ENCODE assay signal across 19 cellular contexts in genomic region chr4:108890491-108890890, GRCh38.
DNase-seq lines count a peak whose midpoint lies in the region; ATAC-seq, FAIRE-seq and TF ChIP-seq lines count a peak whose summit lies in the region.
"Had no signal": no experiment of that assay in that cellular context is flagged by ENCODE, and none has a peak within 500 bp of the region (broad histone marks: within the 10 kb centered on the region; RNA-seq: fewer than 3 reads in every experiment).

No MANE protein-coding gene starts in this region.

- peak; percentile 13 for TF ChIP-seq CTCF in left ventricle myocardium inferior (IDR thresholded peaks at IDR 0.05; ENCODE audit: borderline replicate concordance)
- TF ChIP-seq CTCF in H1 (IDR thresholded peaks at IDR 0.05; ENCODE audit: control extremely low read depth in 1 of 3, insufficient read depth in 1 of 3, low read depth in 1 of 3, low read length in 3 of 3), result no peak
- TF ChIP-seq CTCF in nephron (IDR thresholded peaks at IDR 0.05; ENCODE audit: unreplicated experiment in 3 of 3), result no peak
- TF ChIP-seq CTCF in type B pancreatic cell (conservative IDR thresholded peaks at IDR 0.05), result peak; percentile 16
- TF ChIP-seq CTCF in mesothelial cell of epicardium (IDR thresholded peaks at IDR 0.05; ENCODE audit: unreplicated experiment), result no peak
- no peak for TF ChIP-seq CTCF in endothelial cell (IDR thresholded peaks at IDR 0.05; ENCODE audit: unreplicated experiment)

- H3K79me1 ChIP-seq in H1 (ENCODE audit: low read depth, low read length), result no peaks in the 10 kb centered on the region

- H2BK5ac ChIP-seq in H1 (ENCODE audit: low read depth, low read length), result no peak overlapping the region

- no peak for FAIRE-seq in H1 (lab: Jason Lieb, UNC)

- no peaks in the 10 kb centered on the region for H4K20me1 ChIP-seq in H1 (replicated peaks in 1 of 2; ENCODE audit: control insufficient read depth in 1 of 2, insufficient read depth in 2 of 2, low read length in 2 of 2)

- H3K4me3 ChIP-seq in left ventricle myocardium inferior, result no peak overlapping the region
- H3K4me3 ChIP-seq in right cardiac atrium (ENCODE audit: low read length), result no peak overlapping the region
- H3K4me3 ChIP-seq in H1 (ENCODE audit: extremely low read depth in 1 of 4, insufficient read depth in 2 of 4, low read depth in 3 of 4, low read length in 4 of 4), result no peak overlapping the region

- DNase-seq in left ventricle myocardium inferior (no peak), right cardiac atrium (no peak), H1 (ENCODE audit: low read depth in 1 of 2, low spot score in 2 of 2) (no peak), type B pancreatic cell (ENCODE audit: extremely low spot score, unreplicated experiment) (no peak), NCI-H510A treated with DMSO at 0.1 percent for 48 hours (lab: John Stamatoyannopoulos, UW) (no peak), mesothelial cell of epicardium (ENCODE audit: low spot score in 2 of 2, unreplicated experiment in 2 of 2) (no peak), endothelial cell (ENCODE audit: low spot score) (no peak)
- DNase-seq: BE2C; CD4-positive, alpha-beta T cell; HCEC 1CT; MM.1S; NCI-H1105 treated with DMSO at 0.1 percent for 48 hours; NCI-H1694 treated with DMSO at 0.1 percent for 48 hours; NCI-H2107; NCI-H2227 treated with DMSO at 0.1 percent for 48 hours; NCI-H526 treated with DMSO at 0.1 percent for 48 hours; SIG-M5 had no signal

- 35% methylated on average over 2 of the region's 2 CpGs for WGBS in right cardiac atrium
- 81% methylated on average over 2 of the region's 2 CpGs; no CpG with 5 or more reads in 1 of the 2 experiments for WGBS in H1 (ENCODE audit: extremely low coverage in 1 of 2, insufficient coverage in 1 of 2, insufficient read length in 1 of 2, insufficient replicate concordance in 2 of 2, low coverage in 1 of 2, low lambda C conversion rate in 2 of 2, missing lambda C conversion rate in 1 of 2), 2 experiments

- TF ChIP-seq EP300 in H1 (IDR thresholded peaks at IDR 0.05; ENCODE audit: borderline replicate concordance in 1 of 2, low read depth in 2 of 2, low read length in 2 of 2), result no peak

- H4K5ac ChIP-seq in H1 (ENCODE audit: insufficient read length, low read depth, low read length), result no peak overlapping the region

- no peaks in the 10 kb centered on the region for H3K9me3 ChIP-seq in left ventricle myocardium inferior (replicated peaks)
- H3K9me3 ChIP-seq in right cardiac atrium (ENCODE audit: control insufficient read depth, low read length), result no peaks in the 10 kb centered on the region
- no peaks in the 10 kb centered on the region for H3K9me3 ChIP-seq in H1 (ENCODE audit: insufficient read depth in 2 of 2, low read depth in 1 of 2, low read length in 1 of 2)
- H3K9me3 ChIP-seq: BE2C had no signal

- H3K4me1 Mint-ChIP-seq in nephron (peaks cover 44% of the 10 kb centered on the region), type B pancreatic cell (ENCODE audit: unreplicated experiment) (peaks cover 15% of the 10 kb centered on the region), mesothelial cell of epicardium (peaks cover 29% of the 10 kb centered on the region), endothelial cell (ENCODE audit: unreplicated experiment) (peaks cover 17% of the 10 kb centered on the region)

- H3K56ac ChIP-seq in H1 (replicated peaks; ENCODE audit: insufficient read length, low read depth, low read length), result no peak overlapping the region

- CTCF ChIA-PET in H1 (lab: Charles Lee; ENCODE audit: partially characterized antibody), result interaction anchor here (0.6 to 1.1 kb wide), 2 partner anchors 10 to 141 kb away, joined by 3 to 4 read pairs; no protein-coding TSS in a partner anchor

- H3K36me3 ChIP-seq in left ventricle myocardium inferior (no peaks in the 10 kb centered on the region), H1 (ENCODE audit: control insufficient read depth in 2 of 4, insufficient read depth in 4 of 4, low read length in 3 of 4) (no peaks in the 10 kb centered on the region)
- H3K36me3 ChIP-seq: BE2C had no signal

- no peak for ATAC-seq in right cardiac atrium

- no peak overlapping the region for H3K14ac ChIP-seq in H1 (ENCODE audit: insufficient read length)

- H3K27ac Mint-ChIP-seq in nephron (peak overlapping the region; percentile 28 to 82 (median 71)), type B pancreatic cell (peak overlapping the region; percentile 31), mesothelial cell of epicardium (no peak overlapping the region), endothelial cell (ENCODE audit: unreplicated experiment) (no peak overlapping the region)
- H3K27ac Mint-ChIP-seq: CD4-positive, alpha-beta T cell had no signal

- H4K8ac ChIP-seq in H1 (ENCODE audit: extremely low read depth, insufficient read depth, low read length), result peak overlapping the region; percentile 9; the same call in 1 of the 2 replicates

- no peak overlapping the region for H3K4me2 ChIP-seq in H1 (ENCODE audit: insufficient read depth in 1 of 2, low read depth in 2 of 2, low read length in 2 of 2)

- H2BK12ac ChIP-seq in H1 (ENCODE audit: low read depth, low read length), result no peak overlapping the region

- no peak for TF ChIP-seq POLR2A in H1 (IDR thresholded peaks at IDR 0.05; ENCODE audit: control extremely low read depth in 1 of 2, low read depth in 2 of 2, low read length in 2 of 2)

- H3K27me3 Mint-ChIP-seq in nephron (ENCODE audit: low read depth), result no peaks in the 10 kb centered on the region
- peaks cover 4% of the 10 kb centered on the region for H3K27me3 Mint-ChIP-seq in type B pancreatic cell
- no peaks in the 10 kb centered on the region for H3K27me3 Mint-ChIP-seq in mesothelial cell of epicardium (ENCODE audit: low read depth)
- H3K27me3 Mint-ChIP-seq in endothelial cell (ENCODE audit: unreplicated experiment), result no peaks in the 10 kb centered on the region

- intact Hi-C loops in left ventricle myocardium inferior (cut with micrococcal nuclease), result no loop called here
- intact Hi-C loops in right cardiac atrium (cut with DNase I), result no loop called here

- TF ChIP-seq RAD21 in H1 (IDR thresholded peaks at IDR 0.05 in 1 of 2, conservative IDR thresholded peaks at IDR 0.05 in 1 of 2; ENCODE audit: low read depth in 2 of 2, low read length in 2 of 2), result no peak

- H2AFZ ChIP-seq in H1 (ENCODE audit: low read length), result no peak overlapping the region

- no peak overlapping the region for H2BK120ac ChIP-seq in H1 (replicated peaks; ENCODE audit: low read depth, low read length)

- H4K91ac ChIP-seq in H1 (replicated peaks; ENCODE audit: insufficient read length, low read length), result no peak overlapping the region

- H3K4ac ChIP-seq in H1 (replicated peaks; ENCODE audit: insufficient read length, low read depth, low read length), result no peak overlapping the region

- H3K4me3 Mint-ChIP-seq in nephron (no peak overlapping the region), type B pancreatic cell (no peak overlapping the region), mesothelial cell of epicardium (no peak overlapping the region), endothelial cell (ENCODE audit: unreplicated experiment) (no peak overlapping the region)
- H3K4me3 Mint-ChIP-seq: CD4-positive, alpha-beta T cell had no signal

- POLR2A ChIA-PET in H1 (lab: Charles Lee; ENCODE audit: partially characterized antibody), result interaction anchor here (0.5 to 1.4 kb wide), 2 partner anchors 10 to 351 kb away, joined by 3 to 5 read pairs; no protein-coding TSS in a partner anchor

- no peaks in the 10 kb centered on the region for H3K9me3 Mint-ChIP-seq in nephron
- no peaks in the 10 kb centered on the region for H3K9me3 Mint-ChIP-seq in type B pancreatic cell
- H3K9me3 Mint-ChIP-seq in mesothelial cell of epicardium, result no peaks in the 10 kb centered on the region
- no peaks in the 10 kb centered on the region for H3K9me3 Mint-ChIP-seq in endothelial cell (ENCODE audit: unreplicated experiment)
- H3K9me3 Mint-ChIP-seq: CD4-positive, alpha-beta T cell had no signal

- H3K23ac ChIP-seq in H1 (ENCODE audit: insufficient read length), result no peak overlapping the region

- H2AK5ac ChIP-seq in H1 (ENCODE audit: low read depth, low read length), result no peak overlapping the region

- H3K9ac ChIP-seq in H1 (replicated peaks in 1 of 4; ENCODE audit: extremely low read depth in 1 of 4, low read depth in 3 of 4, low read length in 3 of 4), result no peak overlapping the region

- no peak overlapping the region for H2BK20ac ChIP-seq in H1 (ENCODE audit: low read length)

- H3K23me2 ChIP-seq in H1 (ENCODE audit: low read depth, low read length), result no peaks in the 10 kb centered on the region

- peaks cover 8% of the 10 kb centered on the region for H3K36me3 Mint-ChIP-seq in nephron (ENCODE audit: low read depth)
- H3K36me3 Mint-ChIP-seq in type B pancreatic cell, result no peaks in the 10 kb centered on the region
- H3K36me3 Mint-ChIP-seq in mesothelial cell of epicardium, result peaks cover 6% of the 10 kb centered on the region
- H3K36me3 Mint-ChIP-seq in endothelial cell (ENCODE audit: low read depth, unreplicated experiment), result no peaks in the 10 kb centered on the region

- H3K27me3 ChIP-seq in left ventricle myocardium inferior (ENCODE audit: low read depth), result no peaks in the 10 kb centered on the region
- no peaks in the 10 kb centered on the region for H3K27me3 ChIP-seq in right cardiac atrium (ENCODE audit: control insufficient read depth, insufficient read depth)
- H3K27me3 ChIP-seq in H1 (replicated peaks in 1 of 4; ENCODE audit: control insufficient read depth in 3 of 4, extremely low read depth in 1 of 4, insufficient read depth in 3 of 4, low read length in 3 of 4), result peaks cover 0 to 1% (median 0%) of the 10 kb centered on the region in 4 experiments; a peak in 1 of 7 replicates
- H3K27me3 ChIP-seq: BE2C had no signal

- H3K18ac ChIP-seq in H1 (ENCODE audit: extremely low read depth, low read length), result no peak overlapping the region

- H3K27ac ChIP-seq in left ventricle myocardium inferior (replicated peaks) (no peak overlapping the region), right cardiac atrium (ENCODE audit: low read length) (no peak overlapping the region), H1 (ENCODE audit: low read depth, low read length) (no peak overlapping the region)
- H3K27ac ChIP-seq: 22Rv1 had no signal

- peaks cover 5% of the 10 kb centered on the region for H3K4me1 ChIP-seq in left ventricle myocardium inferior
- no peaks in the 10 kb centered on the region for H3K4me1 ChIP-seq in right cardiac atrium (ENCODE audit: control insufficient read depth, insufficient read depth, low read length)
- no peaks in the 10 kb centered on the region for H3K4me1 ChIP-seq in H1 (replicated peaks in 1 of 4; ENCODE audit: control insufficient read depth in 3 of 4, insufficient read depth in 4 of 4, low read length in 3 of 4)
- H3K4me1 ChIP-seq: BE2C had no signal

- H3K79me2 ChIP-seq in H1 (ENCODE audit: control insufficient read depth in 1 of 2, insufficient read depth in 2 of 2, low read length in 2 of 2), result no peaks in the 10 kb centered on the region

- H2BK15ac ChIP-seq in H1 (ENCODE audit: low read length), result no peak overlapping the region

TF ChIP-seq in H1, 55 proteins besides CTCF, POLR2A, EP300 and RAD21 (continues in another document):
- TF ChIP-seq GABPA (IDR thresholded peaks at IDR 0.05; ENCODE audit: borderline replicate concordance, insufficient read depth, low read length) (no peak), PHF8 (conservative IDR thresholded peaks at IDR 0.05; ENCODE audit: low read depth, low read length) (no peak), RFX5 (IDR thresholded peaks at IDR 0.05; ENCODE audit: borderline replicate concordance, low read depth, low read length) (no peak), TEAD4 (IDR thresholded peaks at IDR 0.05; ENCODE audit: low read depth, low read length) (no peak)

Comparison
In these comparisons a context has a peak if more than half of its experiments do, and no peak if none do; other contexts are left out.
1. CTCF ChIP-seq: peak in left ventricle myocardium inferior (single experiment) and type B pancreatic cell (single experiment); none in H1 (0 of 3), nephron (0 of 3), mesothelial cell of epicardium (single experiment) and endothelial cell (single experiment).
2. H3K27ac Mint-ChIP-seq: peak in nephron (3 of 3) and type B pancreatic cell (single experiment); none in mesothelial cell of epicardium (single experiment) and endothelial cell (single experiment).